Comparison of ENCODE assay signal across 8 cellular contexts in the genomic region with DNA sequence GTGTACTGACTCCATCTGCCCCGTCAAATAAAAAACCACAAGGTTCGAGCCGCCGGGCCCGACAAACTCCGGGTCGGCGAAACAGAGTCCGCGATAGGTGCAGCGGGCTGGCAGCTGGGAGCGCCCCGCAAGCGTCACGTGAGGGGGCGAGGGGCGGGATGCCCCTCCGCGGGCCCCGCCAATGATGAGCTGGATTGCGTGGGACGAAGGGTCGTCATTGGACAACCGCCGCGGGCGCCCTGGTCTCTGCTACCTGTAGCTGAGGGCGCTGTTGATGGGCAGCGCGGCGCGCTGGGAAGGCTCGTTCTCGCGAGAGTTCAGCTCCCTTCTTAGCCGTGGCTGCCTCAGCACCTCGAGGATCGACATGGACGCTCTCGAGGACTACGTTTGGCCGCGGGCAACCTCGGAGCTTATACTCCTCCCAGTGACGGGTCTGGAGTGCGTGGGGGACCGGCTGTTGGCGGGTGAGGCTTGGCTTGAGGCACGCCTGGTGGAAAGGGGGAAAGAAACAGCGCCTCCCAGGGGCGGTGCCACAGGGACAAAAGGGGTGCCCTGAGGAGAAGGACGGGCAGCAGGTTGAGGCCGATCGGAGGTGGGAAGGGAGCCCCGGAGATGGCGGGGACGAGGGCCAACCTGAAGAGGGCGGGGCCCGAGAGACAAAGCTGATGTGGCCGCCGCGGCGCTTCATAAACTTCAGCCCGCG.
A peak's percentile ranks its signal among the peaks of the same experiment; 100 is the strongest.
DNase-seq lines count a peak whose midpoint lies in the region; ATAC-seq and TF ChIP-seq lines count a peak whose summit lies in the region.

A gene with protein sequence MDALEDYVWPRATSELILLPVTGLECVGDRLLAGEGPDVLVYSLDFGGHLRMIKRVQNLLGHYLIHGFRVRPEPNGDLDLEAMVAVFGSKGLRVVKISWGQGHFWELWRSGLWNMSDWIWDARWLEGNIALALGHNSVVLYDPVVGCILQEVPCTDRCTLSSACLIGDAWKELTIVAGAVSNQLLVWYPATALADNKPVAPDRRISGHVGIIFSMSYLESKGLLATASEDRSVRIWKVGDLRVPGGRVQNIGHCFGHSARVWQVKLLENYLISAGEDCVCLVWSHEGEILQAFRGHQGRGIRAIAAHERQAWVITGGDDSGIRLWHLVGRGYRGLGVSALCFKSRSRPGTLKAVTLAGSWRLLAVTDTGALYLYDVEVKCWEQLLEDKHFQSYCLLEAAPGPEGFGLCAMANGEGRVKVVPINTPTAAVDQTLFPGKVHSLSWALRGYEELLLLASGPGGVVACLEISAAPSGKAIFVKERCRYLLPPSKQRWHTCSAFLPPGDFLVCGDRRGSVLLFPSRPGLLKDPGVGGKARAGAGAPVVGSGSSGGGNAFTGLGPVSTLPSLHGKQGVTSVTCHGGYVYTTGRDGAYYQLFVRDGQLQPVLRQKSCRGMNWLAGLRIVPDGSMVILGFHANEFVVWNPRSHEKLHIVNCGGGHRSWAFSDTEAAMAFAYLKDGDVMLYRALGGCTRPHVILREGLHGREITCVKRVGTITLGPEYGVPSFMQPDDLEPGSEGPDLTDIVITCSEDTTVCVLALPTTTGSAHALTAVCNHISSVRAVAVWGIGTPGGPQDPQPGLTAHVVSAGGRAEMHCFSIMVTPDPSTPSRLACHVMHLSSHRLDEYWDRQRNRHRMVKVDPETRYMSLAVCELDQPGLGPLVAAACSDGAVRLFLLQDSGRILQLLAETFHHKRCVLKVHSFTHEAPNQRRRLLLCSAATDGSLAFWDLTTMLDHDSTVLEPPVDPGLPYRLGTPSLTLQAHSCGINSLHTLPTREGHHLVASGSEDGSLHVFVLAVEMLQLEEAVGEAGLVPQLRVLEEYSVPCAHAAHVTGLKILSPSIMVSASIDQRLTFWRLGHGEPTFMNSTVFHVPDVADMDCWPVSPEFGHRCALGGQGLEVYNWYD (plus strand): TSS at position 324 of the 703 bp plus-strand sequence. CDS start 41 bp downstream, at position 365.

- TF ChIP-seq CTCF in OCI-LY3 (IDR thresholded peaks at IDR 0.05; ENCODE audit: low read depth, low read length): peak; percentile 63

- peaks cover 48% of the 10 kb centered on the region for H3K79me2 ChIP-seq in OCI-LY3 (ENCODE audit: low read length)

- no peak within 1 kb of the TSS; the same call in 1 of the 2 replicates for H2AFZ ChIP-seq in OCI-LY3 (ENCODE audit: low read depth, low read length)

- H3K27me3 ChIP-seq in OCI-LY3 (ENCODE audit: low read depth, low read length): no peaks in the 10 kb centered on the region

- peak within 1 kb of the TSS; percentile 84 for H3K4me3 ChIP-seq in OCI-LY3 (ENCODE audit: low read length)

- peak; percentile 76 for ATAC-seq in GM21526 (IDR thresholded peaks at IDR 0.05; ENCODE audit: low FRiP score, unreplicated experiment)

- peaks cover 28% of the 10 kb centered on the region for H4K20me1 ChIP-seq in OCI-LY3 (ENCODE audit: insufficient read depth, low read length)

- peak within 1 kb of the TSS; percentile 91 for H3K4me2 ChIP-seq in OCI-LY3 (ENCODE audit: low read length)

- H3K9me3 ChIP-seq in OCI-LY3 (ENCODE audit: insufficient read depth, low read length): no peaks in the 10 kb centered on the region

- peak within 1 kb of the TSS; percentile 95 for H3K9ac ChIP-seq in OCI-LY3 (ENCODE audit: low read length)

- H3K4me1 ChIP-seq in OCI-LY3 (ENCODE audit: low read length): peaks cover 14% of the 10 kb centered on the region

- peaks cover 12% of the 10 kb centered on the region for H3K36me3 ChIP-seq in OCI-LY3 (replicated peaks; ENCODE audit: low read depth, low read length)

- H3K27ac ChIP-seq in OCI-LY3 (ENCODE audit: low read length): peak within 1 kb of the TSS; percentile 79

- DNase-seq in DMS114 treated with DMSO at 0.1 percent for 48 hours (lab: John Stamatoyannopoulos, UW; ENCODE audit: unreplicated experiment): peak; percentile 92
- DNase-seq in HuH-7.5 (ENCODE audit: low spot score): peak; percentile 99
- DNase-seq in activated T-cell treated with anti-CD3 and anti-CD28 coated beads for 1 hour (ENCODE audit: low read depth): peak; percentile 93
- peak; percentile 88 for DNase-seq in epidermal melanocyte (ENCODE audit: insufficient read length, low spot score)
- peak; percentile 89 for DNase-seq in middle frontal gyrus (ENCODE audit: extremely low spot score, low spot score)
- peak; percentile 94 to 96 for DNase-seq in stimulated activated CD8-positive, alpha-beta memory T cell treated with anti-CD3 and anti-CD28 coated beads, Interleukin-2, amount 100 ng/mL, for 48 hours (ENCODE audit: low read depth in 2 of 2)

Comparison
In these comparisons a context has a peak if more than half of its experiments do, and no peak if none do; other contexts are left out.
1. Peak in every context shown above with its lines: DNase-seq, ATAC-seq, H3K4me3 ChIP-seq and H3K27ac ChIP-seq.